Comparison of ENCODE assay signal across 19 cellular contexts in genomic region chr3:179276001-179276400, GRCh38. TPM values are rescaled to one million over a fixed set of nuclear protein-coding genes. Genes with fewer than 3 reads are reported as not detected.
DNase-seq lines count a peak whose midpoint lies in the region; ATAC-seq, FAIRE-seq and TF ChIP-seq lines count a peak whose summit lies in the region.
"Had no signal": no experiment of that assay in that cellular context is flagged by ENCODE, and none has a peak within 500 bp of the region (broad histone marks: within the 10 kb centered on the region; RNA-seq: fewer than 3 reads in every experiment).

No MANE protein-coding gene starts in this region.

- H3K9me3 ChIP-seq in PC-3 (ENCODE audit: low read length) (no peaks in the 10 kb centered on the region), K562 (replicated peaks; ENCODE audit: control insufficient read depth, insufficient read depth, low read depth, low read length) (no peaks in the 10 kb centered on the region), neural progenitor cell (ENCODE audit: low read depth) (no peaks in the 10 kb centered on the region)
- H3K9me3 ChIP-seq: A549, BLaER1 had no signal

- no peak for TF ChIP-seq POLR2A in K562 (conservative IDR thresholded peaks at IDR 0.05)

- H3K4me3 Mint-ChIP-seq in neural progenitor cell: no peak overlapping the region
- H3K4me3 Mint-ChIP-seq: CD14-positive monocyte; CD4-positive, alpha-beta memory T cell; H9 had no signal

- H4K20me1 ChIP-seq in PC-3 (ENCODE audit: low read length) (no peaks in the 10 kb centered on the region), K562 (replicated peaks; ENCODE audit: control insufficient read depth, insufficient read depth, low read length) (no peaks in the 10 kb centered on the region), neural progenitor cell (ENCODE audit: low read depth) (no peaks in the 10 kb centered on the region)
- H4K20me1 ChIP-seq: BLaER1 had no signal

- H3K9ac ChIP-seq in PC-3 (ENCODE audit: low read length) (no peak overlapping the region), K562 (ENCODE audit: insufficient read depth in 1 of 2, low read depth in 2 of 2, low read length in 2 of 2) (0 out of 4 replicates have a peak overlapping the region, but pooled peaks of 1 of the 2 experiments have one; percentile 24), neural progenitor cell (no peak overlapping the region)
- H3K9ac ChIP-seq: BLaER1, KMS-11 had no signal

- WGBS in K562 (ENCODE audit: insufficient coverage, low coverage, missing lambda C conversion rate): 9% methylated on average over 3 of the region's 3 CpGs

- H3K4me2 ChIP-seq in PC-3 (ENCODE audit: low read length): no peak overlapping the region
- peak overlapping the region; percentile 39 for H3K4me2 ChIP-seq in K562 (ENCODE audit: insufficient read depth, low read length)
- H3K4me2 ChIP-seq in neural progenitor cell: no peak overlapping the region
- H3K4me2 ChIP-seq: A549, BLaER1, KMS-11 had no signal

- H3K4me3 ChIP-seq in ACC112 (ENCODE audit: low read depth, low read length) (no peak overlapping the region), PC-3 (ENCODE audit: low read length) (no peak overlapping the region), K562 (no peak overlapping the region), neural progenitor cell (no peak overlapping the region)
- H3K4me3 ChIP-seq: A549, BLaER1 had no signal

- no TSS peak for BruUV-seq in PC-3 (replicated peaks; lab: Mats Ljungman, UMichigan)
- no TSS peak for BruUV-seq in K562 (replicated peaks; lab: Mats Ljungman, UMichigan)

- H3K9me1 ChIP-seq in K562 (ENCODE audit: control insufficient read depth, insufficient read depth, low read length): no peaks in the 10 kb centered on the region

- POLR2A ChIA-PET in PC-3 (lab: Charles Lee; ENCODE audit: unreplicated experiment) (no interaction called here), K562 (lab: Yijun Ruan, JAX) (interaction anchor here (0.6 to 1.7 kb wide), 3 partner anchors 13 to 138 kb away, joined by 3 to 6 read pairs (median 4); no protein-coding TSS in a partner anchor)

- DNase-seq in PC-3: no peak
- DNase-seq in K562 (ENCODE audit: extremely low read depth in 1 of 4, low spot score in 3 of 4): peak; percentile 59 to 70 (median 61)
- DNase-seq in neural progenitor cell (ENCODE audit: low spot score): no peak
- no peak for DNase-seq in NCI-H510A treated with DMSO at 0.1 percent for 48 hours (lab: John Stamatoyannopoulos, UW)
- DNase-seq: CD4-positive, alpha-beta memory T cell; DMS153; DMS79; GDM1; GOT3; H9 had no signal

- H3K27me3 Mint-ChIP-seq in neural progenitor cell (ENCODE audit: insufficient read depth, low read depth): peaks cover 2% of the 10 kb centered on the region

- TF ChIP-seq CTCF in PC-3 (conservative IDR thresholded peaks at IDR 0.05; ENCODE audit: low read depth, low read length): no peak
- no peak for TF ChIP-seq CTCF in K562 (IDR thresholded peaks at IDR 0.05 in 2 of 3, conservative IDR thresholded peaks at IDR 0.05 in 1 of 3; ENCODE audit: insufficient read depth in 2 of 3, low read depth in 1 of 3, low read length in 3 of 3)
- no peak for TF ChIP-seq CTCF in neural progenitor cell (IDR thresholded peaks at IDR 0.05)

- CTCF ChIA-PET in PC-3 (lab: Charles Lee) (no interaction called here), K562 (lab: Yijun Ruan, JAX; ENCODE audit: low intra/inter-chr PET ratio) (no interaction called here)

- ATAC-seq in PC-3 (no peak), K562 (peak; percentile 88), HG02642 (IDR thresholded peaks at IDR 0.05; ENCODE audit: poor library complexity, unreplicated experiment) (no peak), GM18870 (IDR thresholded peaks at IDR 0.05; ENCODE audit: unreplicated experiment) (no peak)
- ATAC-seq: A549 had no signal

- H3K27ac ChIP-seq in ACC112 (ENCODE audit: low read depth, low read length): no peak overlapping the region
- H3K27ac ChIP-seq in PC-3 (ENCODE audit: low read length): no peak overlapping the region
- H3K27ac ChIP-seq in K562 (ENCODE audit: extremely low read depth, low read depth, low read length): 0 out of 3 replicates have a peak overlapping the region, but pooled peaks have one; percentile 3
- H3K27ac ChIP-seq in neural progenitor cell: no peak overlapping the region
- H3K27ac ChIP-seq: 22Rv1, A549, BLaER1, KMS-11 had no signal

- no peaks in the 10 kb centered on the region for H3K36me3 Mint-ChIP-seq in neural progenitor cell
- H3K36me3 Mint-ChIP-seq: CD14-positive monocyte; CD4-positive, alpha-beta memory T cell had no signal

- no peak for TF ChIP-seq RAD21 in K562 (CRISPR knock-in tag; conservative IDR thresholded peaks at IDR 0.05 in 1 of 2, IDR thresholded peaks at IDR 0.05 in 1 of 2)

- no peak for TF ChIP-seq EP300 in K562 (IDR thresholded peaks at IDR 0.05; ENCODE audit: low read length)

- no peak overlapping the region for H3K27ac Mint-ChIP-seq in neural progenitor cell
- H3K27ac Mint-ChIP-seq: CD14-positive monocyte; CD4-positive, alpha-beta memory T cell; H9 had no signal

- no peaks in the 10 kb centered on the region for H3K79me2 ChIP-seq in ACC112 (ENCODE audit: control insufficient read depth, insufficient read depth, low read length, unreplicated experiment)
- H3K79me2 ChIP-seq in PC-3 (ENCODE audit: low read length): no peaks in the 10 kb centered on the region
- H3K79me2 ChIP-seq in K562 (ENCODE audit: control insufficient read depth, insufficient read depth, low read length): no peaks in the 10 kb centered on the region
- H3K79me2 ChIP-seq in neural progenitor cell (ENCODE audit: low read depth): no peaks in the 10 kb centered on the region

- no peaks in the 10 kb centered on the region for H3K9me2 ChIP-seq in PC-3 (replicated peaks; ENCODE audit: low read length)

- H3K36me3 ChIP-seq in ACC112 (ENCODE audit: insufficient read depth, low read length) (no peaks in the 10 kb centered on the region), PC-3 (ENCODE audit: low read depth, low read length) (no peaks in the 10 kb centered on the region), K562 (ENCODE audit: control insufficient read depth, insufficient read depth, low read length) (no peaks in the 10 kb centered on the region), neural progenitor cell (no peaks in the 10 kb centered on the region)
- H3K36me3 ChIP-seq: BLaER1 had no signal

- H2AFZ ChIP-seq in ACC112 (ENCODE audit: low read length, unreplicated experiment): peak overlapping the region; percentile 15
- 0 out of 2 replicates have a peak overlapping the region, but pooled peaks have one; percentile 24 for H2AFZ ChIP-seq in PC-3 (ENCODE audit: low read length)
- H2AFZ ChIP-seq in K562 (ENCODE audit: low read depth, low read length): peak overlapping the region; percentile 91
- H2AFZ ChIP-seq in neural progenitor cell (replicated peaks): peak overlapping the region; percentile 76

- no peaks in the 10 kb centered on the region for H3K4me1 Mint-ChIP-seq in neural progenitor cell
- H3K4me1 Mint-ChIP-seq: CD14-positive monocyte; CD4-positive, alpha-beta memory T cell had no signal

- H3K4me1 ChIP-seq in ACC112 (ENCODE audit: control insufficient read depth, insufficient read depth, low read length, unreplicated experiment): no peaks in the 10 kb centered on the region
- H3K4me1 ChIP-seq in PC-3 (ENCODE audit: insufficient read depth, low read length): no peaks in the 10 kb centered on the region
- peaks cover 6 to 13% of the 10 kb centered on the region in 2 experiments; a peak in 4 of 5 replicates for H3K4me1 ChIP-seq in K562 (replicated peaks in 1 of 2; ENCODE audit: control insufficient read depth in 2 of 2, insufficient read depth in 2 of 2, low read length in 2 of 2)
- no peaks in the 10 kb centered on the region for H3K4me1 ChIP-seq in neural progenitor cell
- H3K4me1 ChIP-seq: A549, BLaER1 had no signal

- FAIRE-seq in K562 (lab: Jason Lieb, UNC): peak; percentile 84
- FAIRE-seq: A549, GM12892 had no signal

- intact Hi-C loops in PC-3 (cut with micrococcal nuclease): no loop called here
- intact Hi-C loops in K562 (cut with micrococcal nuclease): no loop called here

- H3K27me3 ChIP-seq in ACC112 (ENCODE audit: insufficient read depth, low read length) (no peaks in the 10 kb centered on the region), PC-3 (ENCODE audit: low read length) (no peaks in the 10 kb centered on the region), K562 (ENCODE audit: control insufficient read depth in 2 of 2, insufficient read depth in 2 of 2, low read length in 2 of 2) (no peaks in the 10 kb centered on the region), neural progenitor cell (no peaks in the 10 kb centered on the region)
- H3K27me3 ChIP-seq: BLaER1 had no signal

- H3F3A ChIP-seq in PC-3 (ENCODE audit: low read length, unreplicated experiment) (no peaks in the 10 kb centered on the region), neural progenitor cell (ENCODE audit: low read depth) (no peaks in the 10 kb centered on the region)

- in situ Hi-C loops in K562 (cut with MboI): no loop called here

- H3K9me3 Mint-ChIP-seq in neural progenitor cell: no peaks in the 10 kb centered on the region
- H3K9me3 Mint-ChIP-seq: CD14-positive monocyte; CD4-positive, alpha-beta memory T cell; H9 had no signal

RNA-seq across cellular contexts. Expression of gene KCNMB3, which starts 25.1 kb away (rescaled TPM):
- total RNA-seq in PC-3 (2014; rRNA removed) (1.2 and 2.3 TPM in 2 replicates), K562 (2014; rRNA removed) (8.7 and 12.3 TPM in 2 replicates), K562 (2014; rRNA removed; fragmentation: Illumina TruSeq; extraction: Trizol) (15.3 and 16.5 TPM in 2 replicates), K562 (2015; rRNA removed; fragmentation: Illumina TruSeq; extraction: Trizol) (13.7 and 13.8 TPM in 2 replicates), K562 (2021) (9.9 and 14.3 TPM in 2 replicates), neural progenitor cell (ENCODE audit: low replicate concordance) (2.9 and 4.4 TPM in 2 replicates)
- total RNA-seq in K562 (2011; cell fraction: chromatin; rRNA removed; ENCODE audit: low replicate concordance): 42.1 and 87.2 TPM in 2 replicates
- 16.3 and 21.2 TPM in 2 replicates for total RNA-seq in K562 (2011; cell fraction: nucleolus; rRNA removed)
- total RNA-seq in K562 (2011; cell fraction: nucleoplasm; rRNA removed): 33.8 and 60.6 TPM in 2 replicates
- polyA plus RNA-seq in K562 (2011; rRNA removed) (18.6 and 21.1 TPM in 2 replicates), K562 (2014; fragmentation: Illumina TruSeq; extraction: Trizol) (17.6 and 20.4 TPM in 2 replicates), K562 (2014; fragmentation: Nextera tagmentation; extraction: Ambion mirVana) (1 to 10 TPM; 7.0 to 7.8 TPM), K562 (2014; rRNA removed) (13.0 and 19.8 TPM in 2 replicates)
- polyA plus RNA-seq in K562 (2011; cell fraction: cytosol; rRNA removed): 5.8 and 7.4 TPM in 2 replicates
- polyA plus RNA-seq in K562 (2011; cell fraction: nucleus; rRNA removed): 48.8 and 65.5 TPM in 2 replicates
- polyA plus RNA-seq in K562 (2012): 11.9 and 19.9 TPM in 2 replicates
- polyA minus RNA-seq in K562 (2011; rRNA and poly(A)+ RNA removed): 27.8 and 30.2 TPM in 2 replicates
- 1.8 and 3.6 TPM in 2 replicates for polyA minus RNA-seq in K562 (2011; cell fraction: cytosol; rRNA and poly(A)+ RNA removed)
- 26.3 and 37.4 TPM in 2 replicates for polyA minus RNA-seq in K562 (2011; cell fraction: nucleus; rRNA and poly(A)+ RNA removed)

RNA-seq across cellular contexts. Expression of gene ZNF639, which starts 46.8 kb away (rescaled TPM):
- total RNA-seq in PC-3 (2014; rRNA removed) (52.5 and 60.4 TPM in 2 replicates), K562 (2014; rRNA removed) (56.0 and 57.2 TPM in 2 replicates), K562 (2014; rRNA removed; fragmentation: Illumina TruSeq; extraction: Trizol) (75.8 and 83.1 TPM in 2 replicates), K562 (2015; rRNA removed; fragmentation: Illumina TruSeq; extraction: Trizol) (68.7 and 73.1 TPM in 2 replicates), K562 (2021) (53.7 and 55.7 TPM in 2 replicates), neural progenitor cell (ENCODE audit: low replicate concordance) (55.0 and 107 TPM in 2 replicates)
- 12.2 and 32.8 TPM in 2 replicates for total RNA-seq in K562 (2011; cell fraction: chromatin; rRNA removed; ENCODE audit: low replicate concordance)
- 8.3 and 8.5 TPM in 2 replicates for total RNA-seq in K562 (2011; cell fraction: nucleolus; rRNA removed)
- 10.7 and 18.6 TPM in 2 replicates for total RNA-seq in K562 (2011; cell fraction: nucleoplasm; rRNA removed)
- polyA plus RNA-seq in K562 (2011; rRNA removed) (29.1 and 38.0 TPM in 2 replicates), K562 (2014; fragmentation: Illumina TruSeq; extraction: Trizol) (69.9 and 88.1 TPM in 2 replicates), K562 (2014; fragmentation: Nextera tagmentation; extraction: Ambion mirVana) (10 to 100 TPM; 17.6 to 21.5 TPM), K562 (2014; rRNA removed) (44.0 and 50.5 TPM in 2 replicates)
- polyA plus RNA-seq in K562 (2011; cell fraction: cytosol; rRNA removed): 14.3 and 14.5 TPM in 2 replicates
- 9.7 and 13.8 TPM in 2 replicates for polyA plus RNA-seq in K562 (2011; cell fraction: nucleus; rRNA removed)
- 32.0 and 33.3 TPM in 2 replicates for polyA plus RNA-seq in K562 (2012)
- 40.3 and 50.0 TPM in 2 replicates for polyA minus RNA-seq in K562 (2011; rRNA and poly(A)+ RNA removed)
- polyA minus RNA-seq in K562 (2011; cell fraction: cytosol; rRNA and poly(A)+ RNA removed): 11.7 and 13.1 TPM in 2 replicates
- 5.8 and 10.4 TPM in 2 replicates for polyA minus RNA-seq in K562 (2011; cell fraction: nucleus; rRNA and poly(A)+ RNA removed)

Comparison
In these comparisons a context has a peak if more than half of its experiments do, and no peak if none do; other contexts are left out.
1. H2AFZ ChIP-seq: peak in every context shown above with its lines; median percentile 91 in K562; 76 in neural progenitor cell; 24 in PC-3; 15 in ACC112.
2. DNase-seq: peak in K562 (4 of 4); none in PC-3 (single experiment), neural progenitor cell (single experiment) and NCI-H510A treated with DMSO at 0.1 percent for 48 hours (single experiment).